ENCODE assay signal across 8 cellular contexts in genomic region chr1:9942399-9942938, GRCh38. TPM values are rescaled to one million over a fixed set of nuclear protein-coding genes. Genes with fewer than 3 reads are reported as not detected.
DNase-seq lines count a peak whose midpoint lies in the region; ATAC-seq and TF ChIP-seq lines count a peak whose summit lies in the region.

No MANE protein-coding gene starts in this region.

- peak overlapping the region; percentile 36 for H3K18ac ChIP-seq in H9 (ENCODE audit: insufficient read length, low read depth, low read length)

- H3T11ph ChIP-seq in H9 (ENCODE audit: low read length): no peak overlapping the region

- no peak overlapping the region for H3K56ac ChIP-seq in H9 (ENCODE audit: insufficient read length, low read depth, low read length)

- H3K9me3 Mint-ChIP-seq in H9: no peaks in the 10 kb centered on the region
- H3K9me3 Mint-ChIP-seq in WTC11: no peaks in the 10 kb centered on the region

- peak; percentile 21 for DNase-seq in NCI-H1436 (lab: John Stamatoyannopoulos, UW)
- DNase-seq in NCI-H1436 treated with DMSO at 0.1 percent for 48 hours (lab: John Stamatoyannopoulos, UW): no peak
- DNase-seq in H9: peak; percentile 29
- peak; percentile 21 for DNase-seq in NCI-H2081 treated with DMSO at 0.1 percent for 48 hours (lab: John Stamatoyannopoulos, UW)
- no peak for DNase-seq in WTC11 (ENCODE audit: low spot score)
- DNase-seq in NCI-H774 (lab: John Stamatoyannopoulos, UW): no peak

- peak overlapping the region; percentile 69 for H2AFZ ChIP-seq in H9 (ENCODE audit: low read length)

- CTCF ChIA-PET in WTC11 (lab: Charles Lee): interaction anchor here (0.6 to 2.7 kb wide), 8 partner anchors 13 to 511 kb away, joined by 3 to 11 read pairs (median 5); no protein-coding TSS in a partner anchor

- H4K91ac ChIP-seq in H9 (ENCODE audit: insufficient read length, low read depth, low read length): no peak overlapping the region

- ATAC-seq in WTC11 (peak; percentile 41), esophagus mucosa (peak; percentile 55)

- TF ChIP-seq CTCF in H9 (conservative IDR thresholded peaks at IDR 0.05) (peak; percentile 73), WTC11 (IDR thresholded peaks at IDR 0.05) (peak; percentile 20; the same call in 1 of the 2 replicates)

- no peak overlapping the region for H3K23ac ChIP-seq in H9 (ENCODE audit: insufficient read length, low read depth, low read length)

- H3K9me3 ChIP-seq in H9 (ENCODE audit: control insufficient read depth, low read depth, low read length) (no peaks in the 10 kb centered on the region), mucosa of stomach (ENCODE audit: control insufficient read depth, low read length) (no peaks in the 10 kb centered on the region)

- H3K9ac ChIP-seq in H9 (ENCODE audit: extremely low read depth, insufficient read length, low read length) (peak overlapping the region; percentile 84), mucosa of stomach (ENCODE audit: low read length) (peak overlapping the region; percentile 97)

- no peaks in the 10 kb centered on the region for H3K27me3 ChIP-seq in H9 (ENCODE audit: insufficient read depth, low read length)
- no peaks in the 10 kb centered on the region for H3K27me3 ChIP-seq in mucosa of stomach (ENCODE audit: control insufficient read depth, insufficient read depth, low read length)

- H2BK12ac ChIP-seq in H9 (ENCODE audit: insufficient read length, low read depth, low read length): no peak overlapping the region

- H2BK120ac ChIP-seq in H9 (ENCODE audit: low read depth, low read length, poor library complexity, severe bottlenecking): no peak overlapping the region

- H2BK5ac ChIP-seq in H9 (ENCODE audit: insufficient read length, low read length): no peak overlapping the region

- H3K4ac ChIP-seq in H9 (ENCODE audit: low read depth, low read length): no peak overlapping the region

- peaks cover 6% of the 10 kb centered on the region for H3K23me2 ChIP-seq in H9 (ENCODE audit: insufficient read length, low read depth, low read length, poor library complexity, severe bottlenecking)

- no CpG with 5 or more reads among the region's 14 CpGs for WGBS in H9 (ENCODE audit: extremely low coverage, insufficient read length, low lambda C conversion rate)

- no peaks in the 10 kb centered on the region for H3K36me3 ChIP-seq in mucosa of stomach (ENCODE audit: control insufficient read depth, insufficient read depth, low read length)

- no peaks in the 10 kb centered on the region for H4K20me1 ChIP-seq in H9 (ENCODE audit: control insufficient read depth, insufficient read depth, insufficient read length)

- H3K27ac ChIP-seq in H9 (ENCODE audit: insufficient read length, low read depth, low read length): peak overlapping the region; percentile 54

- H3K36me3 Mint-ChIP-seq in H9 (ENCODE audit: insufficient read depth in 1 of 3, low read depth in 3 of 3) (peaks cover 6 to 10% (median 7%) of the 10 kb centered on the region in 3 experiments; a peak in 6 of 7 replicates), WTC11 (peaks cover 2% of the 10 kb centered on the region; the same call in 1 of the 2 replicates)

- peak overlapping the region; percentile 97 to 98 for H3K4me3 Mint-ChIP-seq in H9
- H3K4me3 Mint-ChIP-seq in WTC11: peak overlapping the region; percentile 98

- H3K27me3 Mint-ChIP-seq in H9 (ENCODE audit: low read depth): no peaks in the 10 kb centered on the region
- H3K27me3 Mint-ChIP-seq in WTC11 (ENCODE audit: low read depth): no peaks in the 10 kb centered on the region

- no peak overlapping the region for H2AK5ac ChIP-seq in H9 (ENCODE audit: insufficient read length, low read length)

- peaks cover 2 to 3% of the 10 kb centered on the region in 2 experiments for H3K4me1 Mint-ChIP-seq in H9
- H3K4me1 Mint-ChIP-seq in WTC11: peaks cover 2% of the 10 kb centered on the region

- H2BK15ac ChIP-seq in H9 (ENCODE audit: low read depth, low read length): no peak overlapping the region

- H3K79me2 ChIP-seq in H9 (ENCODE audit: insufficient read depth, low read length): no peaks in the 10 kb centered on the region

- peak overlapping the region; percentile 99 for H3K4me3 ChIP-seq in mucosa of stomach (ENCODE audit: low read length)

- POLR2A ChIA-PET in WTC11 (lab: Charles Lee): interaction anchor here (1.2 kb wide), 1 partner anchor 26 kb away, joined by 3 read pairs; no protein-coding TSS in a partner anchor

- H4K8ac ChIP-seq in H9 (replicated peaks; ENCODE audit: insufficient read length, low read depth, low read length): no peak overlapping the region

- H3K27ac Mint-ChIP-seq in H9 (peak overlapping the region; percentile 73 to 93 (median 81); a peak in 6 of 7 replicates), WTC11 (peak overlapping the region; percentile 99)

- no peaks in the 10 kb centered on the region for H3K79me1 ChIP-seq in H9 (ENCODE audit: insufficient read depth, low read depth, low read length, poor library complexity, severe bottlenecking)

- H2BK20ac ChIP-seq in H9 (ENCODE audit: low read depth, low read length, poor library complexity, severe bottlenecking): no peak overlapping the region

- peak overlapping the region; percentile 98 for H3K4me2 ChIP-seq in H9 (ENCODE audit: insufficient read depth, insufficient read length, low read length)

- H3K14ac ChIP-seq in H9 (ENCODE audit: insufficient read depth, low read length): peak overlapping the region; percentile 53; the same call in 1 of the 2 replicates

- H4K5ac ChIP-seq in H9 (ENCODE audit: insufficient read length, low read depth, low read length): no peak overlapping the region

- H3K4me1 ChIP-seq in H9 (ENCODE audit: insufficient read depth, low read length) (no peaks in the 10 kb centered on the region), mucosa of stomach (ENCODE audit: control insufficient read depth, insufficient read depth, low read length) (no peaks in the 10 kb centered on the region)

TF ChIP-seq in WTC11, 78 proteins besides CTCF, POLR2A, EP300 and RAD21:
- no peak for TF ChIP-seq MXD4 (CRISPR knock-in tag; IDR thresholded peaks at IDR 0.05; ENCODE audit: borderline replicate concordance)
- no peak for TF ChIP-seq CBFB (CRISPR knock-in tag; IDR thresholded peaks at IDR 0.05; ENCODE audit: low read depth)
- TF ChIP-seq ZBTB21 (CRISPR knock-in tag; IDR thresholded peaks at IDR 0.05; ENCODE audit: borderline replicate concordance): no peak
- TF ChIP-seq ATF2 (CRISPR knock-in tag; IDR thresholded peaks at IDR 0.05; ENCODE audit: borderline replicate concordance, low read depth): no peak
- TF ChIP-seq ATF1 (CRISPR knock-in tag; IDR thresholded peaks at IDR 0.05): no peak
- TF ChIP-seq RELA (CRISPR knock-in tag; IDR thresholded peaks at IDR 0.05; ENCODE audit: borderline replicate concordance): no peak
- no peak for TF ChIP-seq CREM (CRISPR knock-in tag; IDR thresholded peaks at IDR 0.05)
- TF ChIP-seq ZNF423 (CRISPR knock-in tag; IDR thresholded peaks at IDR 0.05): no peak
- no peak for TF ChIP-seq ZSCAN18 (CRISPR knock-in tag; IDR thresholded peaks at IDR 0.05)
- TF ChIP-seq NFYB (CRISPR knock-in tag; conservative IDR thresholded peaks at IDR 0.05; ENCODE audit: low read depth): no peak

RNA-seq across cellular contexts. Expression of gene LZIC, which starts 0.7 kb away (rescaled TPM):
- total RNA-seq in H9 (2021) (22.9 and 23.6 TPM in 2 replicates), WTC11 (2021) (16.9 to 22.0 TPM (median 20.9 TPM) in 3 replicates), esophagus mucosa (24.6 TPM)

RNA-seq across cellular contexts. Expression of gene NMNAT1, which starts 0.8 kb away (rescaled TPM):
- 2.8 TPM in 2 replicates for total RNA-seq in H9 (2021)
- 2.3 to 2.8 TPM (median 2.8 TPM) in 3 replicates for total RNA-seq in WTC11 (2021)
- total RNA-seq in esophagus mucosa: 8.1 TPM

RNA-seq across cellular contexts. Expression of gene CTNNBIP1, which starts 32.4 kb away (rescaled TPM):
- total RNA-seq in H9 (2021) (43.0 and 44.4 TPM in 2 replicates), WTC11 (2021) (51.8 to 58.2 TPM (median 53.0 TPM) in 3 replicates), esophagus mucosa (175 TPM)

RNA-seq across cellular contexts. Expression of gene RBP7, which starts 54.6 kb away (rescaled TPM):
- 4.5 and 6.2 TPM in 2 replicates for total RNA-seq in H9 (2021)
- 3.2 to 4.9 TPM (median 4.3 TPM) in 3 replicates for total RNA-seq in WTC11 (2021)
- total RNA-seq in esophagus mucosa: 13.4 TPM

Comparison
In these comparisons a context has a peak if more than half of its experiments do, and no peak if none do; other contexts are left out.
1. DNase-seq: peak in NCI-H1436 (single experiment), H9 (single experiment) and NCI-H2081 treated with DMSO at 0.1 percent for 48 hours (single experiment); none in NCI-H1436 treated with DMSO at 0.1 percent for 48 hours (single experiment), WTC11 (single experiment) and NCI-H774 (single experiment).